Comparison of ENCODE assay signal across 8 cellular contexts in genomic region chr10:119595715-119596515, GRCh38. TPM values are rescaled to one million over a fixed set of nuclear protein-coding genes. Genes with fewer than 3 reads are reported as not detected.
DNase-seq lines count a peak whose midpoint lies in the region; ATAC-seq and TF ChIP-seq lines count a peak whose summit lies in the region.

No MANE protein-coding gene starts in this region.

- peaks cover 0 to 8% of the 10 kb centered on the region in 2 experiments for H3K4me1 ChIP-seq in trophoblast cell (ENCODE audit: control insufficient read depth in 1 of 2, insufficient read depth in 2 of 2, low read length in 2 of 2)

- peak overlapping the region; percentile 96 for H3K18ac ChIP-seq in trophoblast cell (ENCODE audit: low read length)

- ATAC-seq in HG02763 (IDR thresholded peaks at IDR 0.05; ENCODE audit: unreplicated experiment): peak; percentile 6

- H3K4me1 Mint-ChIP-seq in activated naive CD4-positive, alpha-beta T cell treated with anti-CD3 and anti-CD28 coated beads for 36 hours (ENCODE audit: low read depth): peaks cover 54% of the 10 kb centered on the region
- H3K4me1 Mint-ChIP-seq in type B pancreatic cell (ENCODE audit: unreplicated experiment): peaks cover 33% of the 10 kb centered on the region

- H4K8ac ChIP-seq in trophoblast cell (ENCODE audit: low read depth, low read length): peak overlapping the region; percentile 97

- peak overlapping the region; percentile 99 for H2AK5ac ChIP-seq in trophoblast cell (ENCODE audit: low read length)

- no peak for TF ChIP-seq CTCF in type B pancreatic cell (conservative IDR thresholded peaks at IDR 0.05)

- peak overlapping the region; percentile 95 for H2BK120ac ChIP-seq in trophoblast cell (ENCODE audit: insufficient read depth, low read length, poor library complexity)

- no peak overlapping the region for H2BK12ac ChIP-seq in trophoblast cell (ENCODE audit: low read length)

- H4K12ac ChIP-seq in trophoblast cell (ENCODE audit: low read depth, low read length): peak overlapping the region; percentile 97

- peak overlapping the region; percentile 93 for H3K4me3 Mint-ChIP-seq in activated naive CD4-positive, alpha-beta T cell treated with anti-CD3 and anti-CD28 coated beads for 36 hours
- H3K4me3 Mint-ChIP-seq in type B pancreatic cell: peak overlapping the region; percentile 92

- peak overlapping the region; percentile 93 for H3K4me3 ChIP-seq in trophoblast cell (ENCODE audit: low read depth, low read length)

- TF ChIP-seq POLR2A in GM10847 (IDR thresholded peaks at IDR 0.05; ENCODE audit: extremely low read depth, insufficient read length): peak; percentile 11

- peak overlapping the region; percentile 98 for H3K27ac Mint-ChIP-seq in activated naive CD4-positive, alpha-beta T cell treated with anti-CD3 and anti-CD28 coated beads for 36 hours
- peak overlapping the region; percentile 91 for H3K27ac Mint-ChIP-seq in type B pancreatic cell

- no peak overlapping the region for H3K23ac ChIP-seq in trophoblast cell (ENCODE audit: low read length)

- peaks cover 43% of the 10 kb centered on the region for H3K36me3 Mint-ChIP-seq in activated naive CD4-positive, alpha-beta T cell treated with anti-CD3 and anti-CD28 coated beads for 36 hours (ENCODE audit: low read depth)
- H3K36me3 Mint-ChIP-seq in type B pancreatic cell: peaks cover 6% of the 10 kb centered on the region

- DNase-seq in RPMI7951 (ENCODE audit: low read depth) (peak; percentile 31), glomerular visceral epithelial cell (ENCODE audit: extremely low spot score) (peak; percentile 30), trophoblast cell (peak; percentile 12 to 51), type B pancreatic cell (ENCODE audit: extremely low spot score, unreplicated experiment) (no peak), NCI-H1105 (lab: John Stamatoyannopoulos, UW) (no peak)
- peak; percentile 80 for DNase-seq in activated naive CD4-positive, alpha-beta T cell treated with anti-CD3 and anti-CD28 coated beads for 36 hours

- H4K91ac ChIP-seq in trophoblast cell (ENCODE audit: low read depth, low read length): peak overlapping the region; percentile 98

- peaks cover 10% of the 10 kb centered on the region for H3K79me1 ChIP-seq in trophoblast cell (ENCODE audit: low read length)

- peak overlapping the region; percentile 87 for H3K4me2 ChIP-seq in trophoblast cell (ENCODE audit: low read length)

- H3K79me2 ChIP-seq in trophoblast cell (ENCODE audit: control insufficient read depth, insufficient read depth, low read length, poor library complexity): peaks cover 15% of the 10 kb centered on the region

- intact Hi-C loops in activated naive CD4-positive, alpha-beta T cell treated with anti-CD3 and anti-CD28 coated beads for 36 hours (cut with micrococcal nuclease): loop anchor here (2.0 kb wide), 6 partner anchors 21 to 397 kb away; partner anchors contain the start of genes INPP5F, MCMBP and SEC23IP

- H3K14ac ChIP-seq in trophoblast cell (ENCODE audit: low read length): peak overlapping the region; percentile 97

- peak overlapping the region; percentile 86 for H3K9ac ChIP-seq in trophoblast cell (ENCODE audit: low read length)

- peak overlapping the region; percentile 98 for H3K4ac ChIP-seq in trophoblast cell (ENCODE audit: low read depth, low read length)

- no peaks in the 10 kb centered on the region for H3K9me3 ChIP-seq in trophoblast cell (ENCODE audit: insufficient read depth, low read depth, low read length)

- H2BK5ac ChIP-seq in trophoblast cell (ENCODE audit: low read depth, low read length, poor library complexity): peak overlapping the region; percentile 95

- peaks cover 0 to 1% of the 10 kb centered on the region in 2 experiments for H3K36me3 ChIP-seq in trophoblast cell (ENCODE audit: control insufficient read depth in 1 of 2, insufficient read depth in 2 of 2, low read length in 2 of 2)

- H3K27me3 ChIP-seq in trophoblast cell (ENCODE audit: insufficient read depth, low read length): no peaks in the 10 kb centered on the region

- WGBS in trophoblast cell (ENCODE audit: extremely low coverage, insufficient coverage, insufficient read length): no CpG with 5 or more reads among the region's 48 CpGs

- CTCF ChIA-PET in activated naive CD4-positive, alpha-beta T cell treated with anti-CD3 and anti-CD28 coated beads for 36 hours (lab: Charles Lee): interaction anchor here (0.5 to 1.7 kb wide), 3 partner anchors 14 to 294 kb away, joined by 3 to 7 read pairs (median 5); no protein-coding TSS in a partner anchor

- peak overlapping the region; percentile 99 for H3K27ac ChIP-seq in trophoblast cell (ENCODE audit: low read depth, low read length)

- no peaks in the 10 kb centered on the region for H3K27me3 Mint-ChIP-seq in activated naive CD4-positive, alpha-beta T cell treated with anti-CD3 and anti-CD28 coated beads for 36 hours (ENCODE audit: low read depth)
- no peaks in the 10 kb centered on the region for H3K27me3 Mint-ChIP-seq in type B pancreatic cell

- no peaks in the 10 kb centered on the region for H3K9me3 Mint-ChIP-seq in activated naive CD4-positive, alpha-beta T cell treated with anti-CD3 and anti-CD28 coated beads for 36 hours
- no peaks in the 10 kb centered on the region for H3K9me3 Mint-ChIP-seq in type B pancreatic cell

- peak overlapping the region; percentile 82 for H2AFZ ChIP-seq in trophoblast cell (ENCODE audit: insufficient read depth, low read length, poor library complexity)

RNA-seq across cellular contexts. Expression of gene TIAL1, which starts 0.8 kb away (rescaled TPM):
- total RNA-seq in RPMI7951 (2014; rRNA removed; shearing (Covaris generic)): 33.2 and 45.2 TPM in 2 replicates
- total RNA-seq in activated naive CD4-positive, alpha-beta T cell treated with anti-CD3 and anti-CD28 coated beads for 36 hours: 100 to 1,000 TPM; 184 to 192 TPM
- polyA plus RNA-seq in trophoblast cell (2013): 124 and 125 TPM in 2 replicates
- 132 and 153 TPM in 2 replicates for total RNA-seq in type B pancreatic cell (ENCODE audit: low replicate concordance)

RNA-seq across cellular contexts. Expression of gene RGS10, which starts 53.4 kb away (rescaled TPM):
- total RNA-seq in RPMI7951 (2014; rRNA removed; shearing (Covaris generic)): 21.5 and 22.9 TPM in 2 replicates
- total RNA-seq in activated naive CD4-positive, alpha-beta T cell treated with anti-CD3 and anti-CD28 coated beads for 36 hours: 100 to 1,000 TPM; 234 to 240 TPM
- polyA plus RNA-seq in trophoblast cell (2013): 10.5 and 10.7 TPM in 2 replicates
- 10.2 and 16.0 TPM in 2 replicates for total RNA-seq in type B pancreatic cell (ENCODE audit: low replicate concordance)

RNA-seq across cellular contexts. Expression of gene BAG3, which starts 55.3 kb away (rescaled TPM):
- 13.9 and 15.2 TPM in 2 replicates for total RNA-seq in RPMI7951 (2014; rRNA removed; shearing (Covaris generic))
- total RNA-seq in activated naive CD4-positive, alpha-beta T cell treated with anti-CD3 and anti-CD28 coated beads for 36 hours: 10 to 100 TPM; 20.9 to 24.3 TPM
- 85.0 and 88.8 TPM in 2 replicates for polyA plus RNA-seq in trophoblast cell (2013)
- total RNA-seq in type B pancreatic cell (ENCODE audit: low replicate concordance): 24.9 and 29.3 TPM in 2 replicates

Comparison
In these comparisons a context has a peak if more than half of its experiments do, and no peak if none do; other contexts are left out.
1. DNase-seq: peak in RPMI7951 (single experiment), activated naive CD4-positive, alpha-beta T cell treated with anti-CD3 and anti-CD28 coated beads for 36 hours (single experiment), glomerular visceral epithelial cell (single experiment) and trophoblast cell (2 of 2); none in type B pancreatic cell (single experiment) and NCI-H1105 (single experiment).